In the genomic region with DNA sequence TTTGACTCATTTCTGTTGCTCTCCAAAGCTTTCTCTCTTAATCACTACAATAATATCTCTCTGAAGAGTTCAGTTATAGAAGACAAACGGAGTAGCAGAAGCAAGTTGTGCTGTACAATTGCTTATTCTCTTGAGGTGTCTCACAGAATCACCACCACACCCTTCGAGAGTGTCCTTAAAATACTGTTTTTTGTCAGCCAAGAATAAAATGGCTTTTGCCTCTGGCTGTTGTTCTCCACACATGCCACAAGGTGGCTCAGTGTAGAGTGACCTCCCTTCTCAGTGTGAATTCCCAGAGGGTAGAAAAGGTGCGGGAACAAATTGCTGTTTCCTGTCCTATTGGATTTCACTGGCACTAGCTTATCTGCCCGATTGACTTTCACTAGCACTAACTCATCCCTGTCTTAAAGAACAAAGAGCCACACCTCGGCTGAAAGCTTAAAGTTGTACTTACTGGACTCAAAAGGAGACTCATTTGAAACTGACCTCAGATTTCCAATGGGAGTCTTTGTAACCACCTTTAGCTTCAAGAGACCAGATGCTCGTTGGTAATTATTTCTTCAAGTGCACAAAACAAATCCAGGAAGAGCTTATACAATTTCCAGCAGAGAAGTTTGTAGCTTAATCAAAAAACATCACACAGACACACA, we compare ENCODE assay signal across 8 cellular contexts.
DNase-seq lines count a peak whose midpoint lies in the region; ATAC-seq and TF ChIP-seq lines count a peak whose summit lies in the region.

No MANE protein-coding gene starts in this region.

- in situ Hi-C loops in Caki2 (cut with HindIII; ENCODE audit: low pct_unique_long_range_greater_than_20kb, low sequenced_read_pairs) (no loop called here), KBM-7 (cut with MboI; ENCODE audit: low pct_unique_long_range_greater_than_20kb, low sequenced_read_pairs) (no loop called here)

- ATAC-seq in GM21360 (IDR thresholded peaks at IDR 0.05; ENCODE audit: unreplicated experiment), result peak; percentile 44

- H3K4me1 ChIP-seq in ascending aorta, result no peaks in the 10 kb centered on the region

- peak; percentile 31 to 63 (median 62) for TF ChIP-seq CTCF in ascending aorta (IDR thresholded peaks at IDR 0.05)

- no peak overlapping the region for H3K27ac ChIP-seq in ascending aorta

- H3K36me3 ChIP-seq in ascending aorta, result no peaks in the 10 kb centered on the region

- no peaks in the 10 kb centered on the region for H3K27me3 ChIP-seq in ascending aorta

- no peak overlapping the region for H3K4me3 ChIP-seq in ascending aorta

- intact Hi-C loops in ascending aorta (cut with DNase I), result loop anchor here (2.0 kb wide), 1 partner anchor 429 kb away; no protein-coding TSS in a partner anchor

- H3K9me3 ChIP-seq in ascending aorta, result no peaks in the 10 kb centered on the region

- DNase-seq in Caki2 (ENCODE audit: low read depth) (peak; percentile 4), KBM-7 (peak; percentile 72), SHP77 (lab: John Stamatoyannopoulos, UW) (peak; percentile 39 to 66), ascending aorta (ENCODE audit: low spot score in 2 of 2) (no peak), iris pigment epithelial cell (ENCODE audit: low read depth) (peak; percentile 30), COLO829 (ENCODE audit: low spot score) (no peak)
- DNase-seq in stimulated activated CD4-positive, alpha-beta T cell treated with anti-CD3 and anti-CD28 coated beads, Interleukin-4, amount 100 ng/mL, for 24 hours, result peak; percentile 39

Comparison
In these comparisons a context has a peak if more than half of its experiments do, and no peak if none do; other contexts are left out.
1. DNase-seq: peak in Caki2 (single experiment), KBM-7 (single experiment), SHP77 (2 of 2), iris pigment epithelial cell (single experiment) and stimulated activated CD4-positive, alpha-beta T cell treated with anti-CD3 and anti-CD28 coated beads, Interleukin-4, amount 100 ng/mL, for 24 hours (single experiment); none in ascending aorta (0 of 2) and COLO829 (single experiment).